In genomic region chr19:57583521-57584416, GRCh38 we compare ENCODE assay signal across 1 cellular context.
TF ChIP-seq lines count a peak whose summit lies in the region.

Gene ZIK1, plus strand, starts transcription at chr19:57584145. Its CDS starts 212 bp downstream, at chr19:57584357.

TF ChIP-seq in HEK293, 187 proteins besides CTCF, POLR2A, EP300 and RAD21 (continued from another document and continues in another):
- TF ChIP-seq RBAK (tag by site-specific recombination; IDR thresholded peaks at IDR 0.05) (no peak), ZNF391 (tag by site-specific recombination; IDR thresholded peaks at IDR 0.05; ENCODE audit: borderline replicate concordance, low read depth) (peak; percentile 52; the same call in 1 of the 2 replicates), ZNF777 (tag by site-specific recombination; IDR thresholded peaks at IDR 0.05; ENCODE audit: borderline replicate concordance) (no peak), ZNF544 (tag by site-specific recombination; IDR thresholded peaks at IDR 0.05) (no peak), PBX3 (CRISPR knock-in tag; IDR thresholded peaks at IDR 0.05) (peak; percentile 59; the same call in 1 of the 2 replicates), ZNF114 (tag by site-specific recombination; IDR thresholded peaks at IDR 0.05) (no peak), ZNF610 (tag by site-specific recombination; IDR thresholded peaks at IDR 0.05; ENCODE audit: borderline replicate concordance) (peak; percentile 82; the same call in 1 of the 2 replicates), ZBTB7A (tag by site-specific recombination; IDR thresholded peaks at IDR 0.05; ENCODE audit: low read depth) (no peak), ZNF248 (tag by site-specific recombination; IDR thresholded peaks at IDR 0.05) (no peak), ZNF239 (tag by site-specific recombination; IDR thresholded peaks at IDR 0.05) (no peak), ZNF549 (tag by site-specific recombination; IDR thresholded peaks at IDR 0.05) (no peak), ZNF677 (tag by site-specific recombination; IDR thresholded peaks at IDR 0.05) (no peak), YY1 (tag by site-specific recombination; IDR thresholded peaks at IDR 0.05) (peak; percentile 46; the same call in 1 of the 2 replicates), PRDM10 (tag by site-specific recombination; IDR thresholded peaks at IDR 0.05) (0 out of 2 replicates have a peak, but pooled peaks have one; percentile 41), ZXDB (tag by site-specific recombination; IDR thresholded peaks at IDR 0.05) (no peak), ZNF10 (tag by site-specific recombination; IDR thresholded peaks at IDR 0.05) (no peak), ZNF596 (tag by site-specific recombination; IDR thresholded peaks at IDR 0.05) (no peak), ZNF23 (tag by site-specific recombination; IDR thresholded peaks at IDR 0.05; ENCODE audit: borderline replicate concordance) (no peak), ZNF350 (tag by site-specific recombination; IDR thresholded peaks at IDR 0.05) (no peak; the same call in 1 of the 2 replicates), KLF7 (tag by site-specific recombination; IDR thresholded peaks at IDR 0.05; ENCODE audit: borderline replicate concordance) (no peak), EGR2 (tag by site-specific recombination; IDR thresholded peaks at IDR 0.05; ENCODE audit: low read depth) (no peak), ZNF174 (tag by site-specific recombination; IDR thresholded peaks at IDR 0.05) (no peak), SP7 (tag by site-specific recombination; IDR thresholded peaks at IDR 0.05) (peak; percentile 37; the same call in 1 of the 2 replicates), ZNF626 (tag by site-specific recombination; IDR thresholded peaks at IDR 0.05) (0 out of 2 replicates have a peak, but pooled peaks have one; percentile 6), TRIM28 (IDR thresholded peaks at IDR 0.05; ENCODE audit: borderline replicate concordance, low read length) (no peak), ZNF2 (tag by site-specific recombination; IDR thresholded peaks at IDR 0.05) (0 out of 2 replicates have a peak, but pooled peaks have one; percentile 31), KLF10 (tag by site-specific recombination; IDR thresholded peaks at IDR 0.05) (no peak), ZNF571 (tag by site-specific recombination; IDR thresholded peaks at IDR 0.05) (no peak), ELK4 (IDR thresholded peaks at IDR 0.05; ENCODE audit: borderline replicate concordance, low read depth, low read length) (no peak), ZNF146 (tag by site-specific recombination; IDR thresholded peaks at IDR 0.05) (no peak), ZBTB6 (tag by site-specific recombination; IDR thresholded peaks at IDR 0.05) (no peak), HOXD13 (CRISPR knock-in tag; IDR thresholded peaks at IDR 0.05; ENCODE audit: borderline replicate concordance) (peak; percentile 97), ZNF121 (tag by site-specific recombination; IDR thresholded peaks at IDR 0.05) (no peak), ZNF792 (tag by site-specific recombination; IDR thresholded peaks at IDR 0.05) (no peak), ZNF302 (tag by site-specific recombination; IDR thresholded peaks at IDR 0.05; ENCODE audit: low read depth) (no peak), ZBTB49 (tag by site-specific recombination; IDR thresholded peaks at IDR 0.05; ENCODE audit: low read depth) (no peak), ZNF664 (tag by site-specific recombination; IDR thresholded peaks at IDR 0.05) (no peak), SETDB1 (IDR thresholded peaks at IDR 0.05; ENCODE audit: insufficient read length, low read length) (no peak), ZNF169 (tag by site-specific recombination; IDR thresholded peaks at IDR 0.05) (0 out of 2 replicates have a peak, but pooled peaks have one; percentile 25), ZNF311 (tag by site-specific recombination; IDR thresholded peaks at IDR 0.05; ENCODE audit: borderline replicate concordance) (no peak), ZNF560 (tag by site-specific recombination; IDR thresholded peaks at IDR 0.05; ENCODE audit: borderline replicate concordance) (0 out of 2 replicates have a peak, but pooled peaks have one; percentile 4), ZNF785 (tag by site-specific recombination; IDR thresholded peaks at IDR 0.05) (no peak), ZNF510 (tag by site-specific recombination; IDR thresholded peaks at IDR 0.05; ENCODE audit: insufficient replicate concordance) (peak; percentile 38), ZBTB48 (tag by site-specific recombination; IDR thresholded peaks at IDR 0.05) (0 out of 2 replicates have a peak, but pooled peaks have one; percentile 23), GLIS2 (tag by site-specific recombination; IDR thresholded peaks at IDR 0.05) (peak; percentile 24; the same call in 1 of the 2 replicates), ZNF335 (tag by site-specific recombination; conservative IDR thresholded peaks at IDR 0.05) (peak; percentile 77), ZNF221 (tag by site-specific recombination; IDR thresholded peaks at IDR 0.05; ENCODE audit: borderline replicate concordance) (no peak), SP2 (tag by site-specific recombination; IDR thresholded peaks at IDR 0.05) (peak; percentile 82), HIC1 (tag by site-specific recombination; IDR thresholded peaks at IDR 0.05) (no peak), PRDM6 (tag by site-specific recombination; IDR thresholded peaks at IDR 0.05) (no peak), ZNF416 (tag by site-specific recombination; IDR thresholded peaks at IDR 0.05) (0 out of 2 replicates have a peak, but pooled peaks have one; percentile 37), ZNF645 (tag by site-specific recombination; IDR thresholded peaks at IDR 0.05) (no peak)
